Comparison of ENCODE assay signal across 15 cellular contexts in genomic region chr1:207277241-207277640, GRCh38. TPM values are rescaled to one million over a fixed set of nuclear protein-coding genes. Genes with fewer than 3 reads are reported as not detected.
DNase-seq lines count a peak whose midpoint lies in the region; ATAC-seq, FAIRE-seq and TF ChIP-seq lines count a peak whose summit lies in the region.
"Had no signal": no experiment of that assay in that cellular context is flagged by ENCODE, and none has a peak within 500 bp of the region (broad histone marks: within the 10 kb centered on the region; RNA-seq: fewer than 3 reads in every experiment).

No MANE protein-coding gene starts in this region.

- no peak overlapping the region for H3K9ac ChIP-seq in HepG2 (ENCODE audit: insufficient read depth, low read depth, low read length)
- H3K9ac ChIP-seq: GM23248 had no signal

- peaks cover 12% of the 10 kb centered on the region; the same call in 1 of the 2 replicates for H3K4me1 ChIP-seq in GM23338 (ENCODE audit: insufficient read depth)
- peaks cover 9% of the 10 kb centered on the region; the same call in 1 of the 2 replicates for H3K4me1 ChIP-seq in HepG2 (ENCODE audit: insufficient read depth, low read length)
- peaks cover 14% of the 10 kb centered on the region for H3K4me1 ChIP-seq in CD4-positive, alpha-beta memory T cell (ENCODE audit: insufficient read depth, low read length)
- H3K4me1 ChIP-seq: A549 had no signal

- no peak overlapping the region for H3K4me2 ChIP-seq in GM23338
- no peak overlapping the region for H3K4me2 ChIP-seq in HepG2 (ENCODE audit: low read depth, low read length)
- H3K4me2 ChIP-seq: A549 had no signal

- H3K27ac Mint-ChIP-seq in activated naive CD8-positive, alpha-beta T cell = peak overlapping the region; percentile 18
- H3K27ac Mint-ChIP-seq in activated naive CD8-positive, alpha-beta T cell treated with anti-CD3 and anti-CD28 coated beads for 36 hours = no peak overlapping the region
- peak overlapping the region; percentile 11; the same call in 1 of the 2 replicates for H3K27ac Mint-ChIP-seq in GM23338
- H3K27ac Mint-ChIP-seq in CD4-positive, alpha-beta memory T cell = peak overlapping the region in 2 of 7 donors; percentile 61 to 65
- H3K27ac Mint-ChIP-seq: CD14-positive monocyte, H9 had no signal

- POLR2A ChIA-PET in HepG2 (lab: Yijun Ruan, JAX) = no interaction called here
- POLR2A ChIA-PET in CD4-positive, alpha-beta memory T cell (lab: Charles Lee; ENCODE audit: partially characterized antibody) = interaction anchor here (4.9 kb wide), 1 partner anchor 44 kb away, joined by 18 read pairs; the partner anchor contains the start of gene CD55

- H3K27ac ChIP-seq in GM23338 (ENCODE audit: low read depth) (no peak overlapping the region), HepG2 (ENCODE audit: extremely low read length, insufficient read depth, low read length) (no peak overlapping the region)
- no peak overlapping the region for H3K27ac ChIP-seq in CD4-positive, alpha-beta memory T cell (ENCODE audit: low read depth, low read length)
- H3K27ac ChIP-seq: A549, GM23248 had no signal

- TF ChIP-seq POLR2A in HepG2 (IDR thresholded peaks at IDR 0.05; ENCODE audit: insufficient read depth in 1 of 2, low read depth in 2 of 2, low read length in 2 of 2) = no peak

- TF ChIP-seq RAD21 in HepG2 (CRISPR knock-in tag; IDR thresholded peaks at IDR 0.05) = no peak

- CTCF ChIA-PET in HepG2 (lab: Yijun Ruan, JAX; ENCODE audit: low intra/inter-chr PET ratio, low total read pairs) = no interaction called here
- CTCF ChIA-PET in CD4-positive, alpha-beta memory T cell (lab: Charles Lee; ENCODE audit: partially characterized antibody) = no interaction called here

- H3K4me3 Mint-ChIP-seq in activated naive CD8-positive, alpha-beta T cell = peak overlapping the region; percentile 3
- H3K4me3 Mint-ChIP-seq in activated naive CD8-positive, alpha-beta T cell treated with anti-CD3 and anti-CD28 coated beads for 36 hours = no peak overlapping the region
- H3K4me3 Mint-ChIP-seq in GM23338 = no peak overlapping the region
- peak overlapping the region in 2 of 8 donors; percentile 38 to 48 for H3K4me3 Mint-ChIP-seq in CD4-positive, alpha-beta memory T cell
- H3K4me3 Mint-ChIP-seq: CD14-positive monocyte, H9 had no signal

- H2AFZ ChIP-seq in GM23338 (no peak overlapping the region), HepG2 (ENCODE audit: low read length) (no peak overlapping the region)
- H2AFZ ChIP-seq: GM23248 had no signal

- H3K27me3 ChIP-seq in GM23338 (ENCODE audit: insufficient read depth) (no peaks in the 10 kb centered on the region), HepG2 (ENCODE audit: control insufficient read depth in 1 of 2, insufficient read depth in 2 of 2, low read length in 2 of 2) (no peaks in the 10 kb centered on the region)
- H3K27me3 ChIP-seq in CD4-positive, alpha-beta memory T cell (ENCODE audit: insufficient read depth, low read length) = no peaks in the 10 kb centered on the region

- 20% methylated on average over 1 of the region's 1 CpG for WGBS in HepG2 (ENCODE audit: low lambda C conversion rate)

- H3K27me3 Mint-ChIP-seq in activated naive CD8-positive, alpha-beta T cell = no peaks in the 10 kb centered on the region
- no peaks in the 10 kb centered on the region for H3K27me3 Mint-ChIP-seq in activated naive CD8-positive, alpha-beta T cell treated with anti-CD3 and anti-CD28 coated beads for 36 hours
- no peaks in the 10 kb centered on the region for H3K27me3 Mint-ChIP-seq in GM23338 (ENCODE audit: insufficient read depth, low read depth, poor library complexity)
- peaks cover 0 to 1% of the 10 kb centered on the region in 2 donors for H3K27me3 Mint-ChIP-seq in CD4-positive, alpha-beta memory T cell

- FAIRE-seq in HepG2 (lab: Jason Lieb, UNC) = no peak
- FAIRE-seq: A549, GM12878, GM18507 had no signal

- H3K9me3 Mint-ChIP-seq in activated naive CD8-positive, alpha-beta T cell (ENCODE audit: low read depth) = peaks cover 20% of the 10 kb centered on the region
- H3K9me3 Mint-ChIP-seq in activated naive CD8-positive, alpha-beta T cell treated with anti-CD3 and anti-CD28 coated beads for 36 hours = peaks cover 28% of the 10 kb centered on the region
- H3K9me3 Mint-ChIP-seq in GM23338 = peaks cover 6% of the 10 kb centered on the region; the same call in 1 of the 3 replicates
- peaks cover 0 to 12% (median 3%) of the 10 kb centered on the region in 8 donors for H3K9me3 Mint-ChIP-seq in CD4-positive, alpha-beta memory T cell

- H3K4me1 Mint-ChIP-seq in activated naive CD8-positive, alpha-beta T cell (ENCODE audit: low read depth) = peaks cover 35% of the 10 kb centered on the region
- peaks cover 26% of the 10 kb centered on the region for H3K4me1 Mint-ChIP-seq in activated naive CD8-positive, alpha-beta T cell treated with anti-CD3 and anti-CD28 coated beads for 36 hours
- H3K4me1 Mint-ChIP-seq in GM23338 = peaks cover 6% of the 10 kb centered on the region; the same call in 2 of the 3 replicates
- H3K4me1 Mint-ChIP-seq in CD4-positive, alpha-beta memory T cell = peaks cover 14 to 21% (median 16%) of the 10 kb centered on the region in 4 donors
- H3K4me1 Mint-ChIP-seq: H9 had no signal

- intact Hi-C loops in HepG2 (cut with micrococcal nuclease; ENCODE audit: unreplicated experiment) = no loop called here
- intact Hi-C loops in CD4-positive, alpha-beta memory T cell (cut with micrococcal nuclease) = no loop called here

- H4K20me1 ChIP-seq in GM23338 (replicated peaks; ENCODE audit: insufficient read depth) (no peaks in the 10 kb centered on the region), HepG2 (ENCODE audit: insufficient read depth, low read length) (no peaks in the 10 kb centered on the region)

- ATAC-seq in GM23338 (no peak), HepG2 (no peak)
- ATAC-seq: A549, GM12878 had no signal

- H3K36me3 ChIP-seq in GM23338 (ENCODE audit: insufficient read depth) (no peaks in the 10 kb centered on the region), HepG2 (replicated peaks in 1 of 2; ENCODE audit: control insufficient read depth in 1 of 2, insufficient read depth in 2 of 2, low read length in 2 of 2) (no peaks in the 10 kb centered on the region)
- no peaks in the 10 kb centered on the region for H3K36me3 ChIP-seq in CD4-positive, alpha-beta memory T cell (ENCODE audit: insufficient read depth, low read length)

- in situ Hi-C loops in HepG2 (cut with HindIII; ENCODE audit: extremely low pct_ligation_motif_present, low pct_unique_long_range_greater_than_20kb) = no loop called here

- H3F3A ChIP-seq in GM23338 (replicated peaks; ENCODE audit: low read depth) = no peaks in the 10 kb centered on the region

- no TSS peak for BruUV-seq in HepG2 (replicated peaks; lab: Mats Ljungman, UMichigan)

- H3K4me3 ChIP-seq in GM23338 = no peak overlapping the region
- H3K4me3 ChIP-seq in HepG2 (replicated peaks in 1 of 3; ENCODE audit: insufficient read depth in 1 of 3, low read depth in 2 of 3, low read length in 3 of 3) = no peak overlapping the region
- no peak overlapping the region for H3K4me3 ChIP-seq in CD4-positive, alpha-beta memory T cell (ENCODE audit: low read length in 2 of 2)
- H3K4me3 ChIP-seq: A549, GM12878, GM23248 had no signal

- TF ChIP-seq EP300 in HepG2 (IDR thresholded peaks at IDR 0.05; ENCODE audit: low read depth in 2 of 2, low read length in 2 of 2) (no peak), HepG2 (CRISPR knock-in tag; IDR thresholded peaks at IDR 0.05; ENCODE audit: borderline replicate concordance) (no peak)

- no peaks in the 10 kb centered on the region; the same call in 1 of the 2 replicates for H3K9me2 ChIP-seq in GM23338 (ENCODE audit: insufficient read depth)

- H3K79me2 ChIP-seq in GM23338 (replicated peaks; ENCODE audit: insufficient read depth) (no peaks in the 10 kb centered on the region), HepG2 (ENCODE audit: insufficient read depth, low read length) (no peaks in the 10 kb centered on the region)

- TF ChIP-seq CTCF in GM23338 (conservative IDR thresholded peaks at IDR 0.05; ENCODE audit: low read depth in 2 of 2) (no peak), HepG2 (CRISPR knock-in tag; IDR thresholded peaks at IDR 0.05) (no peak)

- H3K36me3 Mint-ChIP-seq in activated naive CD8-positive, alpha-beta T cell = peaks cover 10% of the 10 kb centered on the region
- H3K36me3 Mint-ChIP-seq in activated naive CD8-positive, alpha-beta T cell treated with anti-CD3 and anti-CD28 coated beads for 36 hours = peaks cover 5% of the 10 kb centered on the region
- H3K36me3 Mint-ChIP-seq in GM23338 (ENCODE audit: low read depth) = no peaks in the 10 kb centered on the region; the same call in 2 of the 3 replicates
- H3K36me3 Mint-ChIP-seq in CD4-positive, alpha-beta memory T cell = no peaks in the 10 kb centered on the region

- DNase-seq in activated naive CD8-positive, alpha-beta T cell treated with anti-CD3 and anti-CD28 coated beads for 36 hours = no peak
- no peak for DNase-seq in GM23338 (ENCODE audit: low spot score)
- peak; percentile 31 for DNase-seq in dermis blood vessel endothelial cell
- DNase-seq in HepG2 (ENCODE audit: low spot score) = no peak
- DNase-seq in CD4-positive, alpha-beta memory T cell = no peak
- DNase-seq in GM19240 (ENCODE audit: insufficient read length, low spot score) = no peak
- DNase-seq: Calu3, DMS 273 treated with DMSO at 0.1 percent for 48 hours, GM23248, H9 had no signal

- H3K9me3 ChIP-seq in HepG2 (ENCODE audit: low read length) = no peaks in the 10 kb centered on the region
- no peaks in the 10 kb centered on the region for H3K9me3 ChIP-seq in CD4-positive, alpha-beta memory T cell (ENCODE audit: control insufficient read depth in 1 of 2, low read length in 2 of 2)

RNA-seq across cellular contexts. Expression of gene CD55, which starts 44.2 kb away (rescaled TPM):
- 10 to 100 TPM; 84.0 to 84.1 TPM for total RNA-seq in activated naive CD8-positive, alpha-beta T cell treated with anti-CD3 and anti-CD28 coated beads for 36 hours
- total RNA-seq in GM23338 (2014; rRNA removed; shearing (Covaris generic)) = 17.6 and 18.5 TPM in 2 replicates
- polyA plus RNA-seq in GM23338 (2016; fragmentation: Nextera tagmentation; extraction: Ambion mirVana) (13.6 and 16.7 TPM in 2 replicates), HepG2 (2011; rRNA removed) (48.7 and 56.0 TPM in 2 replicates)
- total RNA-seq in dermis blood vessel endothelial cell (87.5 and 130 TPM in 2 replicates), HepG2 (2016; rRNA removed; fragmentation: Illumina TruSeq; extraction: Trizol) (2.7 and 6.0 TPM in 2 replicates)
- total RNA-seq in HepG2 (2016; cell fraction: cytosol; rRNA removed; fragmentation: Illumina TruSeq; extraction: Trizol; ENCODE audit: low read depth) = 0.79 and 0.91 TPM in 2 replicates
- 2.9 and 6.1 TPM in 2 replicates for total RNA-seq in HepG2 (2016; cell fraction: insoluble cytoplasmic fraction; rRNA removed; fragmentation: Illumina TruSeq; extraction: Trizol)
- total RNA-seq in HepG2 (2016; cell fraction: membrane; rRNA removed; fragmentation: Illumina TruSeq; extraction: Trizol) = 1.9 TPM in 2 replicates
- 7.4 and 8.5 TPM in 2 replicates for total RNA-seq in HepG2 (2016; cell fraction: nucleus; rRNA removed; fragmentation: Illumina TruSeq; extraction: Trizol)
- polyA plus RNA-seq in HepG2 (2011; cell fraction: cytosol; rRNA removed) = 28.9 and 51.0 TPM in 2 replicates
- polyA plus RNA-seq in HepG2 (2011; cell fraction: nucleus; rRNA removed) = 11.6 and 15.8 TPM in 2 replicates
- 36.4 and 48.7 TPM in 2 replicates for polyA plus RNA-seq in HepG2 (2012)
- polyA plus RNA-seq in HepG2 (2016; cell fraction: cytosol; fragmentation: Illumina TruSeq; extraction: Trizol; ENCODE audit: low read depth) = 1.5 and 1.8 TPM in 2 replicates
- 4.6 and 4.8 TPM in 2 replicates for polyA plus RNA-seq in HepG2 (2016; cell fraction: insoluble cytoplasmic fraction; fragmentation: Illumina TruSeq; extraction: Trizol; ENCODE audit: low read depth)
- polyA plus RNA-seq in HepG2 (2016; cell fraction: membrane; fragmentation: Illumina TruSeq; extraction: Trizol; ENCODE audit: low read depth) = 2.2 and 2.3 TPM in 2 replicates
- polyA plus RNA-seq in HepG2 (2016; cell fraction: nucleus; fragmentation: Illumina TruSeq; extraction: Trizol; ENCODE audit: insufficient read depth, low read depth) = 11.4 and 16.1 TPM in 2 replicates
- 17.0 and 617 TPM in 2 replicates for polyA minus RNA-seq in HepG2 (2011; rRNA and poly(A)+ RNA removed; ENCODE audit: low replicate concordance)
- 24.7 and 25.8 TPM in 2 replicates for polyA minus RNA-seq in HepG2 (2011; cell fraction: cytosol; rRNA and poly(A)+ RNA removed)
- 42.5 and 44.9 TPM in 2 replicates for polyA minus RNA-seq in HepG2 (2011; cell fraction: nucleus; rRNA and poly(A)+ RNA removed)
- 10 to 100 TPM; 69.0 to 77.3 TPM for total RNA-seq in CD4-positive, alpha-beta memory T cell
- 10 to 100 TPM; 73.2 to 92.1 TPM for polyA plus RNA-seq in CD4-positive, alpha-beta memory T cell
